1 cellular context compared by ENCODE assay signal in the genomic region with DNA sequence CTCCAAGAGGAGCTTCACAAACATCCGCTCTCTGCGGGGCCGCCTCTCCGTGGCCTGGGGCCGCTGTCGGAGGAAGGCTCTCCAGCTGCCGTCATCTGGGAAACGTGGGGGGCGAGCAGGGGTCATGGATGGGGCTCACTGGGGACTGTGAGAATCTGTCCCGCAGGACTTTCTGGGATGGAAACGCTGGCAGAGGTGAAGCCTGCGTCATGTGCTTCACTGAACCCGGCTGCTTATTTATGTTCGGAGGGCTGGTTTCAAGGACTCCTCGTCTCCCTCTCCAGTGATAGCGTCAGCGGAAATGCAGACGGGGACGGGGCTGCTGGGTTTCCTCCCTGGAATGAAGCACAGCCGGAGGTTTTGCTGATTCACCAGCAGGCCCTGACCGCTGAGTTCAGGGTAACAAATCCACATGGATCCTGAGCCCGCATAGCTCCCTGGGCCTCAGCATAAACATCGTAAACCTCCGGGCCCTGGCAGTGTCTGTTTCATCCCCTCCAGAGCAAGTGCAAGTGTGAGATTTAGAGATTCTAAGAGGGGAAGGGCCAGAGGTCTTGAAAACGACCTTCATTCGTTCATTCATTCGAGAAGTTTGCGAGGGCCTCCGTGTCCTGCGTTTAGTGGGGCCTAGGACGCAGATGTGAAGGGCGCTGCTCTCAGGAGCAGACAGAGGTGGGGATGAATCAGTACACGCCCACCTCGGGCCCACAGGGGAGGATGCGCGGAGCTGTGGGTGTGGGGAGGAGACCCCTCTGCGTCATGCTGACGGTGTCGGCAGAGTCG.
TF ChIP-seq lines count a peak whose summit lies in the region.

No MANE protein-coding gene starts in this region.

TF ChIP-seq in HEK293, 187 proteins besides CTCF, POLR2A, EP300 and RAD21 (continued from another document and continues in another):
- TF ChIP-seq, protein P1, sequence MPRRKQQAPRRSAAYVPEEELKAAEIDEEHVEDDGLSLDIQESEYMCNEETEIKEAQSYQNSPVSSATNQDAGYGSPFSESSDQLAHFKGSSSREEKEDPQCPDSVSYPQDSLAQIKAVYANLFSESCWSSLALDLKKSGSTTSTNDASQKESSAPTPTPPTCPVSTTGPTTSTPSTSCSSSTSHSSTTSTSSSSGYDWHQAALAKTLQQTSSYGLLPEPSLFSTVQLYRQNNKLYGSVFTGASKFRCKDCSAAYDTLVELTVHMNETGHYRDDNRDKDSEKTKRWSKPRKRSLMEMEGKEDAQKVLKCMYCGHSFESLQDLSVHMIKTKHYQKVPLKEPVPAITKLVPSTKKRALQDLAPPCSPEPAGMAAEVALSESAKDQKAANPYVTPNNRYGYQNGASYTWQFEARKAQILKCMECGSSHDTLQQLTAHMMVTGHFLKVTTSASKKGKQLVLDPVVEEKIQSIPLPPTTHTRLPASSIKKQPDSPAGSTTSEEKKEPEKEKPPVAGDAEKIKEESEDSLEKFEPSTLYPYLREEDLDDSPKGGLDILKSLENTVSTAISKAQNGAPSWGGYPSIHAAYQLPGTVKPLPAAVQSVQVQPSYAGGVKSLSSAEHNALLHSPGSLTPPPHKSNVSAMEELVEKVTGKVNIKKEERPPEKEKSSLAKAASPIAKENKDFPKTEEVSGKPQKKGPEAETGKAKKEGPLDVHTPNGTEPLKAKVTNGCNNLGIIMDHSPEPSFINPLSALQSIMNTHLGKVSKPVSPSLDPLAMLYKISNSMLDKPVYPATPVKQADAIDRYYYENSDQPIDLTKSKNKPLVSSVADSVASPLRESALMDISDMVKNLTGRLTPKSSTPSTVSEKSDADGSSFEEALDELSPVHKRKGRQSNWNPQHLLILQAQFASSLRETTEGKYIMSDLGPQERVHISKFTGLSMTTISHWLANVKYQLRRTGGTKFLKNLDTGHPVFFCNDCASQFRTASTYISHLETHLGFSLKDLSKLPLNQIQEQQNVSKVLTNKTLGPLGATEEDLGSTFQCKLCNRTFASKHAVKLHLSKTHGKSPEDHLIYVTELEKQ (tag by site-specific recombination; IDR thresholded peaks at IDR 0.05; ENCODE audit: borderline replicate concordance): no peak
- TF ChIP-seq ZNF843 (tag by site-specific recombination; IDR thresholded peaks at IDR 0.05): no peak
- peak; percentile 49; the same call in 1 of the 2 replicates for TF ChIP-seq ZNF366 (tag by site-specific recombination; conservative IDR thresholded peaks at IDR 0.05)
- TF ChIP-seq, protein P2, sequence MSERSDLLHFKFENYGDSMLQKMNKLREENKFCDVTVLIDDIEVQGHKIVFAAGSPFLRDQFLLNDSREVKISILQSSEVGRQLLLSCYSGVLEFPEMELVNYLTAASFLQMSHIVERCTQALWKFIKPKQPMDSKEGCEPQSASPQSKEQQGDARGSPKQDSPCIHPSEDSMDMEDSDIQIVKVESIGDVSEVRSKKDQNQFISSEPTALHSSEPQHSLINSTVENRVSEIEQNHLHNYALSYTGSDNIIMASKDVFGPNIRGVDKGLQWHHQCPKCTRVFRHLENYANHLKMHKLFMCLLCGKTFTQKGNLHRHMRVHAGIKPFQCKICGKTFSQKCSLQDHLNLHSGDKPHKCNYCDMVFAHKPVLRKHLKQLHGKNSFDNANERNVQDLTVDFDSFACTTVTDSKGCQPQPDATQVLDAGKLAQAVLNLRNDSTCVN (tag by site-specific recombination; optimal IDR thresholded peaks at IDR 0.05): peak; percentile 19
- TF ChIP-seq, protein P3, sequence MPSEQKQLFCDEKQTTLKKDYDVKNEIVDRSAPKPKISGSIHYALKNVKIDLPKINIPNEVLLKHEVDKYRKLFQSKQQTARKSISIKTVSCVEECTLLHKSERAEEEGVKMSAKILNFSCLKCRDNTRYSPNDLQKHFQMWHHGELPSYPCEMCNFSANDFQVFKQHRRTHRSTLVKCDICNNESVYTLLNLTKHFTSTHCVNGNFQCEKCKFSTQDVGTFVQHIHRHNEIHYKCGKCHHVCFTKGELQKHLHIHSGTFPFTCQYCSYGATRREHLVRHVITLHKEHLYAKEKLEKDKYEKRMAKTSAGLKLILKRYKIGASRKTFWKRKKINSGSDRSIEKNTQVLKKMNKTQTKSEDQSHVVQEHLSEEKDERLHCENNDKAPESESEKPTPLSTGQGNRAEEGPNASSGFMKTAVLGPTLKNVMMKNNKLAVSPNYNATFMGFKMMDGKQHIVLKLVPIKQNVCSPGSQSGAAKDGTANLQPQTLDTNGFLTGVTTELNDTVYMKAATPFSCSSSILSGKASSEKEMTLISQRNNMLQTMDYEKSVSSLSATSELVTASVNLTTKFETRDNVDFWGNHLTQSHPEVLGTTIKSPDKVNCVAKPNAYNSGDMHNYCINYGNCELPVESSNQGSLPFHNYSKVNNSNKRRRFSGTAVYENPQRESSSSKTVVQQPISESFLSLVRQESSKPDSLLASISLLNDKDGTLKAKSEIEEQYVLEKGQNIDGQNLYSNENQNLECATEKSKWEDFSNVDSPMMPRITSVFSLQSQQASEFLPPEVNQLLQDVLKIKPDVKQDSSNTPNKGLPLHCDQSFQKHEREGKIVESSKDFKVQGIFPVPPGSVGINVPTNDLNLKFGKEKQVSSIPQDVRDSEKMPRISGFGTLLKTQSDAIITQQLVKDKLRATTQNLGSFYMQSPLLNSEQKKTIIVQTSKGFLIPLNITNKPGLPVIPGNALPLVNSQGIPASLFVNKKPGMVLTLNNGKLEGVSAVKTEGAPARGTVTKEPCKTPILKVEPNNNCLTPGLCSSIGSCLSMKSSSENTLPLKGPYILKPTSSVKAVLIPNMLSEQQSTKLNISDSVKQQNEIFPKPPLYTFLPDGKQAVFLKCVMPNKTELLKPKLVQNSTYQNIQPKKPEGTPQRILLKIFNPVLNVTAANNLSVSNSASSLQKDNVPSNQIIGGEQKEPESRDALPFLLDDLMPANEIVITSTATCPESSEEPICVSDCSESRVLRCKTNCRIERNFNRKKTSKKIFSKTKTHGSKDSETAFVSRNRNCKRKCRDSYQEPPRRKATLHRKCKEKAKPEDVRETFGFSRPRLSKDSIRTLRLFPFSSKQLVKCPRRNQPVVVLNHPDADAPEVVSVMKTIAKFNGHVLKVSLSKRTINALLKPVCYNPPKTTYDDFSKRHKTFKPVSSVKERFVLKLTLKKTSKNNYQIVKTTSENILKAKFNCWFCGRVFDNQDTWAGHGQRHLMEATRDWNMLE (tag by site-specific recombination; conservative IDR thresholded peaks at IDR 0.05; ENCODE audit: low read depth): peak; percentile 49; the same call in 1 of the 2 replicates
- TF ChIP-seq ZSCAN30 (tag by site-specific recombination; IDR thresholded peaks at IDR 0.05): peak; percentile 41; the same call in 1 of the 2 replicates
- no peak for TF ChIP-seq ZNF530 (tag by site-specific recombination; IDR thresholded peaks at IDR 0.05; ENCODE audit: low read depth)
- TF ChIP-seq SP2 (tag by site-specific recombination; IDR thresholded peaks at IDR 0.05): peak; percentile 40; the same call in 1 of the 2 replicates
- no peak for TF ChIP-seq ZNF211 (tag by site-specific recombination; IDR thresholded peaks at IDR 0.05; ENCODE audit: low read depth)
- TF ChIP-seq ZFHX2 (tag by site-specific recombination; conservative IDR thresholded peaks at IDR 0.05): peak; percentile 71
- TF ChIP-seq ZNF561 (tag by site-specific recombination; IDR thresholded peaks at IDR 0.05; ENCODE audit: borderline replicate concordance): peak; percentile 63
- TF ChIP-seq SALL2 (tag by site-specific recombination; IDR thresholded peaks at IDR 0.05; ENCODE audit: borderline replicate concordance): no peak
- peak; percentile 99 for TF ChIP-seq PRDM4 (tag by site-specific recombination; IDR thresholded peaks at IDR 0.05)
- TF ChIP-seq KLF8 (tag by site-specific recombination; IDR thresholded peaks at IDR 0.05): no peak
- 0 out of 2 replicates have a peak, but pooled peaks have one; percentile 38 for TF ChIP-seq ZNF423 (tag by site-specific recombination; IDR thresholded peaks at IDR 0.05)
- 0 out of 2 replicates have a peak, but pooled peaks have one; percentile 43 for TF ChIP-seq ZNF76 (tag by site-specific recombination; IDR thresholded peaks at IDR 0.05; ENCODE audit: borderline replicate concordance, low read depth)
- TF ChIP-seq PRDM1 (tag by site-specific recombination; IDR thresholded peaks at IDR 0.05): no peak
- TF ChIP-seq ZBTB21 (tag by site-specific recombination; IDR thresholded peaks at IDR 0.05): peak; percentile 80
- TF ChIP-seq ZEB2 (tag by site-specific recombination; IDR thresholded peaks at IDR 0.05): peak; percentile 47; the same call in 1 of the 2 replicates
- 0 out of 2 replicates have a peak, but pooled peaks have one; percentile 38 for TF ChIP-seq ZNF184 (tag by site-specific recombination; IDR thresholded peaks at IDR 0.05)
- peak; percentile 41 for TF ChIP-seq ZBTB8A (tag by site-specific recombination; IDR thresholded peaks at IDR 0.05)
- no peak for TF ChIP-seq MEIS1 (CRISPR knock-in tag; IDR thresholded peaks at IDR 0.05; ENCODE audit: borderline replicate concordance)
- TF ChIP-seq, protein P4, sequence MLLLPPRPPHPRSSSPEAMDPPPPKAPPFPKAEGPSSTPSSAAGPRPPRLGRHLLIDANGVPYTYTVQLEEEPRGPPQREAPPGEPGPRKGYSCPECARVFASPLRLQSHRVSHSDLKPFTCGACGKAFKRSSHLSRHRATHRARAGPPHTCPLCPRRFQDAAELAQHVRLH (tag by site-specific recombination; IDR thresholded peaks at IDR 0.05): no peak
- no peak; the same call in none of the 2 replicates for TF ChIP-seq ZBTB17 (tag by site-specific recombination; IDR thresholded peaks at IDR 0.05)
- no peak for TF ChIP-seq ZNF121 (tag by site-specific recombination; IDR thresholded peaks at IDR 0.05)
- no peak for TF ChIP-seq ZNF292 (tag by site-specific recombination; IDR thresholded peaks at IDR 0.05; ENCODE audit: borderline replicate concordance, low read depth)
- no peak for TF ChIP-seq SCRT2 (tag by site-specific recombination; IDR thresholded peaks at IDR 0.05)
- TF ChIP-seq, protein P5, sequence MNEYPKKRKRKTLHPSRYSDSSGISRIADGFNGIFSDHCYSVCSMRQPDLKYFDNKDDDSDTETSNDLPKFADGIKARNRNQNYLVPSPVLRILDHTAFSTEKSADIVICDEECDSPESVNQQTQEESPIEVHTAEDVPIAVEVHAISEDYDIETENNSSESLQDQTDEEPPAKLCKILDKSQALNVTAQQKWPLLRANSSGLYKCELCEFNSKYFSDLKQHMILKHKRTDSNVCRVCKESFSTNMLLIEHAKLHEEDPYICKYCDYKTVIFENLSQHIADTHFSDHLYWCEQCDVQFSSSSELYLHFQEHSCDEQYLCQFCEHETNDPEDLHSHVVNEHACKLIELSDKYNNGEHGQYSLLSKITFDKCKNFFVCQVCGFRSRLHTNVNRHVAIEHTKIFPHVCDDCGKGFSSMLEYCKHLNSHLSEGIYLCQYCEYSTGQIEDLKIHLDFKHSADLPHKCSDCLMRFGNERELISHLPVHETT (tag by site-specific recombination; IDR thresholded peaks at IDR 0.05): no peak
- no peak for TF ChIP-seq ZNF473 (tag by site-specific recombination; IDR thresholded peaks at IDR 0.05)
- 0 out of 2 replicates have a peak, but pooled peaks have one; percentile 24 for TF ChIP-seq ZBTB44 (tag by site-specific recombination; IDR thresholded peaks at IDR 0.05)
- no peak for TF ChIP-seq BCL11A (tag by site-specific recombination; IDR thresholded peaks at IDR 0.05; ENCODE audit: low read depth)
- TF ChIP-seq ZNF341 (tag by site-specific recombination; IDR thresholded peaks at IDR 0.05; ENCODE audit: low read depth): peak; percentile 49; the same call in 1 of the 2 replicates
- TF ChIP-seq GLIS1 (tag by site-specific recombination; IDR thresholded peaks at IDR 0.05): peak; percentile 61
- TF ChIP-seq MZF1 (tag by site-specific recombination; IDR thresholded peaks at IDR 0.05; ENCODE audit: borderline replicate concordance): no peak
- no peak for TF ChIP-seq YY2 (tag by site-specific recombination; IDR thresholded peaks at IDR 0.05)
- TF ChIP-seq ZNF704 (tag by site-specific recombination; IDR thresholded peaks at IDR 0.05): no peak
- TF ChIP-seq PBX3 (CRISPR knock-in tag; IDR thresholded peaks at IDR 0.05): no peak
- TF ChIP-seq ZNF600 (tag by site-specific recombination; IDR thresholded peaks at IDR 0.05): peak; percentile 78
- TF ChIP-seq ZNF624 (tag by site-specific recombination; IDR thresholded peaks at IDR 0.05): no peak
